Comparison of ENCODE assay signal across 8 cellular contexts in genomic region chr4:54440394-54441223, GRCh38.
DNase-seq lines count a peak whose midpoint lies in the region; ATAC-seq and TF ChIP-seq lines count a peak whose summit lies in the region.

No MANE protein-coding gene starts in this region.

- H3K4me2 ChIP-seq in SK-N-SH: no peak overlapping the region

- TF ChIP-seq EP300 in SK-N-SH (IDR thresholded peaks at IDR 0.05; ENCODE audit: borderline replicate concordance in 1 of 2, low read depth in 1 of 2, low read length in 1 of 2): no peak

- no peaks in the 10 kb centered on the region for H3K36me3 ChIP-seq in HEK293 (ENCODE audit: control insufficient read depth in 2 of 2, insufficient read depth in 1 of 2, low read length in 2 of 2)
- H3K36me3 ChIP-seq in SK-N-SH (replicated peaks in 1 of 2; ENCODE audit: control insufficient read depth in 1 of 2, insufficient read depth in 2 of 2, low read length in 1 of 2): no peaks in the 10 kb centered on the region
- no peaks in the 10 kb centered on the region for H3K36me3 ChIP-seq in psoas muscle (ENCODE audit: insufficient read depth in 1 of 2, low read depth in 1 of 2)

- ATAC-seq in psoas muscle: peak in 3 of 4 donors; percentile 62 to 88 (median 73)
- ATAC-seq in GM19328 (IDR thresholded peaks at IDR 0.05; ENCODE audit: unreplicated experiment): no peak
- no peak for ATAC-seq in HG02885 (IDR thresholded peaks at IDR 0.05; ENCODE audit: poor library complexity, unreplicated experiment)
- ATAC-seq in GM18505 (IDR thresholded peaks at IDR 0.05; ENCODE audit: unreplicated experiment): no peak

- TF ChIP-seq CTCF in HEK293 (tag by site-specific recombination; IDR thresholded peaks at IDR 0.05) (no peak), SK-N-SH (IDR thresholded peaks at IDR 0.05) (peak; percentile 55), psoas muscle (IDR thresholded peaks at IDR 0.05) (peak; percentile 71)

- POLR2A ChIA-PET in HEK293 (lab: Yijun Ruan, JAX): no interaction called here
- POLR2A ChIA-PET in SK-N-SH (lab: Yijun Ruan, JAX): interaction anchor here (1.0 kb wide), 1 partner anchor 99 kb away, joined by 4 read pairs; no protein-coding TSS in a partner anchor

- H3K4me3 ChIP-seq in HEK293 (ENCODE audit: low read depth, low read length) (no peak overlapping the region), SK-N-SH (ENCODE audit: low read depth in 2 of 2, low read length in 1 of 2) (peak overlapping the region; percentile 3 to 25; a peak in 2 of 4 replicates), psoas muscle (peak overlapping the region; percentile 56)

- 31% methylated on average over 7 of the region's 7 CpGs for WGBS in SK-N-SH (ENCODE audit: low lambda C conversion rate)
- WGBS in psoas muscle, 3 donors: 13 to 25% (median 14%) methylated on average over 7 of the region's 7 CpGs

- H3K4me1 ChIP-seq in HEK293 (ENCODE audit: control insufficient read depth, insufficient read depth, low read length) (no peaks in the 10 kb centered on the region), SK-N-SH (ENCODE audit: control insufficient read depth in 1 of 2, insufficient read depth in 2 of 2, low read depth in 1 of 2, low read length in 1 of 2) (no peaks in the 10 kb centered on the region; a peak in 2 of 4 replicates), psoas muscle (peaks cover 7% of the 10 kb centered on the region)

- DNase-seq in AG20443 (ENCODE audit: low spot score): peak; percentile 59
- DNase-seq in SK-N-SH: peak; percentile 42
- peak; percentile 89 for DNase-seq in foreskin melanocyte
- DNase-seq in psoas muscle: no peak

- H2AFZ ChIP-seq in SK-N-SH (ENCODE audit: low read depth): peak overlapping the region; percentile 74

- CTCF ChIA-PET in HEK293 (lab: Yijun Ruan, JAX): interaction anchor here (0.7 to 2.8 kb wide), 5 partner anchors 14 to 122 kb away, joined by 3 to 15 read pairs (median 3); no protein-coding TSS in a partner anchor
- CTCF ChIA-PET in SK-N-SH (lab: Yijun Ruan, JAX): interaction anchor here (0.7 to 2.3 kb wide), 15 partner anchors 10 to 529 kb away, joined by 3 to 17 read pairs (median 4); no protein-coding TSS in a partner anchor

- no peaks in the 10 kb centered on the region for H3F3A ChIP-seq in SK-N-SH (replicated peaks; ENCODE audit: insufficient read depth)

- H3K9me3 ChIP-seq in HEK293 (ENCODE audit: control insufficient read depth, insufficient read depth, low read depth, low read length) (no peaks in the 10 kb centered on the region), SK-N-SH (no peaks in the 10 kb centered on the region), psoas muscle (no peaks in the 10 kb centered on the region)

- no peaks in the 10 kb centered on the region for H3K79me2 ChIP-seq in SK-N-SH (ENCODE audit: insufficient read depth)

- TF ChIP-seq RAD21 in SK-N-SH (IDR thresholded peaks at IDR 0.05; ENCODE audit: low read length): peak; percentile 70

- no peak overlapping the region for H3K27ac ChIP-seq in HEK293 (ENCODE audit: extremely low read depth, low read depth, low read length)
- no peak overlapping the region for H3K27ac ChIP-seq in SK-N-SH (ENCODE audit: low read depth in 2 of 2, low read length in 1 of 2)
- H3K27ac ChIP-seq in psoas muscle: no peak overlapping the region

- TF ChIP-seq POLR2A in GM18505 (IDR thresholded peaks at IDR 0.05; ENCODE audit: borderline replicate concordance, extremely low read depth, insufficient read depth, insufficient read length): no peak

- H3K9ac ChIP-seq in SK-N-SH: no peak overlapping the region

- no peaks in the 10 kb centered on the region for H4K20me1 ChIP-seq in SK-N-SH (ENCODE audit: insufficient read depth)

- no peaks in the 10 kb centered on the region for H3K9me2 ChIP-seq in SK-N-SH

- intact Hi-C loops in psoas muscle (cut with DNase I): loop anchor here (2.0 kb wide), 1 partner anchor 118 kb away; no protein-coding TSS in a partner anchor

- H3K27me3 ChIP-seq in SK-N-SH (ENCODE audit: insufficient read depth): peaks cover 4% of the 10 kb centered on the region; the same call in 1 of the 2 replicates
- H3K27me3 ChIP-seq in psoas muscle (ENCODE audit: insufficient read depth in 3 of 3, low read length in 2 of 3): no peaks in the 10 kb centered on the region

TF ChIP-seq in HEK293, 187 proteins besides CTCF, POLR2A, EP300 and RAD21:
- peak; percentile 39; the same call in 1 of the 2 replicates for TF ChIP-seq ZNF335 (tag by site-specific recombination; conservative IDR thresholded peaks at IDR 0.05)
- TF ChIP-seq ZNF138 (tag by site-specific recombination; IDR thresholded peaks at IDR 0.05; ENCODE audit: borderline replicate concordance): no peak
- no peak for TF ChIP-seq ZNF473 (tag by site-specific recombination; IDR thresholded peaks at IDR 0.05)
- TF ChIP-seq ZNF404 (tag by site-specific recombination; IDR thresholded peaks at IDR 0.05): no peak
- TF ChIP-seq ZSCAN18 (tag by site-specific recombination; IDR thresholded peaks at IDR 0.05): no peak
- peak; percentile 34 for TF ChIP-seq ZNF654 (tag by site-specific recombination; IDR thresholded peaks at IDR 0.05; ENCODE audit: low read depth)
- no peak for TF ChIP-seq ZNF600 (tag by site-specific recombination; IDR thresholded peaks at IDR 0.05)
- no peak for TF ChIP-seq ZNF513 (tag by site-specific recombination; IDR thresholded peaks at IDR 0.05)
- TF ChIP-seq ZNF157 (tag by site-specific recombination; IDR thresholded peaks at IDR 0.05): no peak
- no peak for TF ChIP-seq ZNF214 (tag by site-specific recombination; IDR thresholded peaks at IDR 0.05; ENCODE audit: borderline replicate concordance)
- TF ChIP-seq ZNF114 (tag by site-specific recombination; IDR thresholded peaks at IDR 0.05): no peak
TF ChIP-seq in HEK293: peak in this region for 2.

TF ChIP-seq in SK-N-SH, 30 proteins besides CTCF, POLR2A, EP300 and RAD21:
- TF ChIP-seq MXI1 (IDR thresholded peaks at IDR 0.05; ENCODE audit: low read depth, low read length): no peak
- no peak for TF ChIP-seq JUND (IDR thresholded peaks at IDR 0.05)
- TF ChIP-seq, protein P1, sequence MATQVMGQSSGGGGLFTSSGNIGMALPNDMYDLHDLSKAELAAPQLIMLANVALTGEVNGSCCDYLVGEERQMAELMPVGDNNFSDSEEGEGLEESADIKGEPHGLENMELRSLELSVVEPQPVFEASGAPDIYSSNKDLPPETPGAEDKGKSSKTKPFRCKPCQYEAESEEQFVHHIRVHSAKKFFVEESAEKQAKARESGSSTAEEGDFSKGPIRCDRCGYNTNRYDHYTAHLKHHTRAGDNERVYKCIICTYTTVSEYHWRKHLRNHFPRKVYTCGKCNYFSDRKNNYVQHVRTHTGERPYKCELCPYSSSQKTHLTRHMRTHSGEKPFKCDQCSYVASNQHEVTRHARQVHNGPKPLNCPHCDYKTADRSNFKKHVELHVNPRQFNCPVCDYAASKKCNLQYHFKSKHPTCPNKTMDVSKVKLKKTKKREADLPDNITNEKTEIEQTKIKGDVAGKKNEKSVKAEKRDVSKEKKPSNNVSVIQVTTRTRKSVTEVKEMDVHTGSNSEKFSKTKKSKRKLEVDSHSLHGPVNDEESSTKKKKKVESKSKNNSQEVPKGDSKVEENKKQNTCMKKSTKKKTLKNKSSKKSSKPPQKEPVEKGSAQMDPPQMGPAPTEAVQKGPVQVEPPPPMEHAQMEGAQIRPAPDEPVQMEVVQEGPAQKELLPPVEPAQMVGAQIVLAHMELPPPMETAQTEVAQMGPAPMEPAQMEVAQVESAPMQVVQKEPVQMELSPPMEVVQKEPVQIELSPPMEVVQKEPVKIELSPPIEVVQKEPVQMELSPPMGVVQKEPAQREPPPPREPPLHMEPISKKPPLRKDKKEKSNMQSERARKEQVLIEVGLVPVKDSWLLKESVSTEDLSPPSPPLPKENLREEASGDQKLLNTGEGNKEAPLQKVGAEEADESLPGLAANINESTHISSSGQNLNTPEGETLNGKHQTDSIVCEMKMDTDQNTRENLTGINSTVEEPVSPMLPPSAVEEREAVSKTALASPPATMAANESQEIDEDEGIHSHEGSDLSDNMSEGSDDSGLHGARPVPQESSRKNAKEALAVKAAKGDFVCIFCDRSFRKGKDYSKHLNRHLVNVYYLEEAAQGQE (IDR thresholded peaks at IDR 0.05; ENCODE audit: low read depth, low read length): no peak
- TF ChIP-seq SMC3 (IDR thresholded peaks at IDR 0.05; ENCODE audit: low read depth, low read length): peak; percentile 36; the same call in 1 of the 2 replicates
- no peak for TF ChIP-seq CHD2 (IDR thresholded peaks at IDR 0.05; ENCODE audit: low read length, partially characterized antibody)

Comparison
In these comparisons a context has a peak if more than half of its experiments do, and no peak if none do; other contexts are left out.
1. DNase-seq: peak in AG20443 (single experiment), SK-N-SH (single experiment) and foreskin melanocyte (single experiment); none in psoas muscle (0 of 2).
2. ATAC-seq: peak in psoas muscle (3 of 4); none in GM19328 (single experiment), HG02885 (single experiment) and GM18505 (single experiment).